ENCODE assay signal across 1 cellular context in the genomic region with DNA sequence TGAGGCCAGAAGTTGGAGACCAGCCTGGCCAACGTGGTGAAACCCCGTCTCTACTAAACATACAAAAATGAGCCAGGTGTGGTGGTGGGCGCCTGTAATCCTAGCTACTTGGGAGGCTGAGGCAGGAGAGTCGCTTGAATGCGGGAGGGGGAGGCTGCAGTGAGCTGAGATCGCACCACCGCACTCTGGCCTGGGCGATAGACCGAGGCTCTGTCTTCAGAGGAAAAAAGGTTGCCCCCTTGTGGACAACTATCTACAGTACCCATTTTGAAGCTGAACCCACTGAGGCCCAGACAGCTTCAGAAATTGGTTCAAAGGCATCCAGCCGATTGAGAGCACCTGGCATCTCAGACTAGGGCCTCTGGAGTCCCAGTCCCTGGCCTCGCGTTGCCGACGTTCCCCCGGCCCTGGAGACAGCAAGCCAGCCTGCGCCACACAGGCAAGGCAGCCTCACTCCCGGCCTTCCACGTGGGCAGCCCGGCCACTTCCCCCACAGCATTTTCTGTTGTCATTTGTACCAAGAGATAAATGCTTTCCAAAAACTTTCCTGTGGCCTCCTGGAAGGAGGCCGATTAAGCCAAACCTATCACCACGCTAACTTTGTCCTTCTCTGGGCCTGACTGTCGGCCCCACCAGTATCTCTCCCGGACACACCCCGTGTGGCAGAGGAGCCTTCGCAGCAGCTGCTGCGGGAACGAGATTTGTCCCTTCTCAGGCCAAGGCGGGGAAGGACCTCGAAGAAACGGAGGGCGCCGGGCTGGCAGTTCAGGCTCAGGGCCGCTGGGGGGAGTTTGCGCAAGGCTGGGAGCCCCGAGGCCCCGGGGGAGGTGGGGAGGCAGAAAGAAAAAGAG.
TF ChIP-seq lines count a peak whose summit lies in the region.

No MANE protein-coding gene starts in this region.

TF ChIP-seq in H1, 55 proteins besides CTCF, POLR2A, EP300 and RAD21 (continued from another document):
- TF ChIP-seq, protein P1, sequence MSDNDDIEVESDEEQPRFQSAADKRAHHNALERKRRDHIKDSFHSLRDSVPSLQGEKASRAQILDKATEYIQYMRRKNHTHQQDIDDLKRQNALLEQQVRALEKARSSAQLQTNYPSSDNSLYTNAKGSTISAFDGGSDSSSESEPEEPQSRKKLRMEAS (IDR thresholded peaks at IDR 0.05): 0 out of 2 replicates have a peak, but pooled peaks have one; percentile 26
TF ChIP-seq in H1: peak in this region for 4.
